ENCODE assay signal across 2 cellular contexts in genomic region chr16:31009120-31009519, GRCh38.
TF ChIP-seq lines count a peak whose summit lies in the region.

No MANE protein-coding gene starts in this region.

TF ChIP-seq in SK-N-SH, 30 proteins besides CTCF, POLR2A, EP300 and RAD21:
- TF ChIP-seq REST (IDR thresholded peaks at IDR 0.05; ENCODE audit: low read depth, low read length) (no peak), ZBTB33 (IDR thresholded peaks at IDR 0.05; ENCODE audit: borderline replicate concordance, low read depth) (no peak), PBX3 (IDR thresholded peaks at IDR 0.05) (no peak), MAX (IDR thresholded peaks at IDR 0.05; ENCODE audit: low read depth) (no peak), CHD2 (IDR thresholded peaks at IDR 0.05; ENCODE audit: low read length, partially characterized antibody) (no peak), USF2 (IDR thresholded peaks at IDR 0.05; ENCODE audit: borderline replicate concordance, low read depth, low read length) (no peak), RFX5 (IDR thresholded peaks at IDR 0.05; ENCODE audit: low read length) (no peak), ELF1 (IDR thresholded peaks at IDR 0.05) (no peak), JUND (IDR thresholded peaks at IDR 0.05) (no peak), FOSL2 (IDR thresholded peaks at IDR 0.05; ENCODE audit: borderline replicate concordance, low read depth) (no peak), POLR2AphosphoS5 (IDR thresholded peaks at IDR 0.05; ENCODE audit: low read depth, low read length) (no peak), YY1 (IDR thresholded peaks at IDR 0.05; ENCODE audit: low read depth) (no peak), NFIC (IDR thresholded peaks at IDR 0.05; ENCODE audit: borderline replicate concordance) (no peak), MXI1 (IDR thresholded peaks at IDR 0.05; ENCODE audit: low read depth, low read length) (no peak), RCOR1 (IDR thresholded peaks at IDR 0.05; ENCODE audit: low read length) (no peak), GATA2 (CRISPR knock-in tag; IDR thresholded peaks at IDR 0.05) (no peak)

TF ChIP-seq in SK-N-SH treated with all-trans-retinoic acid at 6 μM for 48 hours, 23 proteins besides CTCF, POLR2A, EP300 and RAD21 (continued from another document):
- TF ChIP-seq TSHZ2 (CRISPR knock-in tag; IDR thresholded peaks at IDR 0.05), result no peak
- TF ChIP-seq POU6F1 (CRISPR knock-in tag; IDR thresholded peaks at IDR 0.05; ENCODE audit: borderline replicate concordance, low read depth), result no peak
- TF ChIP-seq TOX (CRISPR knock-in tag; IDR thresholded peaks at IDR 0.05; ENCODE audit: borderline replicate concordance), result no peak
- no peak for TF ChIP-seq ARNTL (CRISPR knock-in tag; IDR thresholded peaks at IDR 0.05; ENCODE audit: borderline replicate concordance, low read depth)
- no peak for TF ChIP-seq ZFP30 (CRISPR knock-in tag; IDR thresholded peaks at IDR 0.05)
- no peak for TF ChIP-seq ZNF565 (CRISPR knock-in tag; conservative IDR thresholded peaks at IDR 0.05; ENCODE audit: low read depth)
- TF ChIP-seq ZNF70 (CRISPR knock-in tag; IDR thresholded peaks at IDR 0.05), result no peak
- TF ChIP-seq CSDC2 (CRISPR knock-in tag; IDR thresholded peaks at IDR 0.05), result no peak
- TF ChIP-seq CREB5 (CRISPR knock-in tag; IDR thresholded peaks at IDR 0.05; ENCODE audit: low read depth), result no peak
- TF ChIP-seq TCF4 (CRISPR knock-in tag; IDR thresholded peaks at IDR 0.05; ENCODE audit: borderline replicate concordance), result no peak
- no peak for TF ChIP-seq ESRRG (CRISPR knock-in tag; IDR thresholded peaks at IDR 0.05)
- no peak for TF ChIP-seq BACH2 (CRISPR knock-in tag; IDR thresholded peaks at IDR 0.05; ENCODE audit: borderline replicate concordance)
- TF ChIP-seq RARB (CRISPR knock-in tag; IDR thresholded peaks at IDR 0.05), result no peak
- no peak for TF ChIP-seq PPARA (CRISPR knock-in tag; IDR thresholded peaks at IDR 0.05; ENCODE audit: borderline replicate concordance)
- TF ChIP-seq GLIS3 (CRISPR knock-in tag; IDR thresholded peaks at IDR 0.05), result no peak
- no peak for TF ChIP-seq ZFP3 (CRISPR knock-in tag; IDR thresholded peaks at IDR 0.05)
- no peak for TF ChIP-seq CSRNP3 (CRISPR knock-in tag; IDR thresholded peaks at IDR 0.05)
